Comparison of ENCODE assay signal across 32 cellular contexts in the genomic region with DNA sequence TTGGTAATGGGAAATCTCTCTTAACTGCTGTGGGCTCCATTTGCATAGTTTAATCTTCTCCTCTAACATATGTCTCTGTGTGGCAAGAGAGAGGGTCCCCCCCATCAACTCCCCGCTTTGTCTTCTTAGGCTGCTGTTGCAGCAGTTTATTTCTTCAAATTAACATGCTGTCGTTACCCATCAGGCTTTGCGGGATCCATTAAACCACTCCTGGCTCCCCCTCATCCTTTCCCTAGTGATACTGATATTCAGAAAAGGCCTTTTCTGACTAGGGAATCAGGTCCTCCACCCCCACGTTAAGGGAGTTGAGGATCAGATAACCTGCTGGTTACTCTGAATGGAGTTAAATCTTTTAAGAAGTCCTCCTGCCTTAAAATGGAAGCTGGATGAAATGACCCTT. TPM values are rescaled to one million over a fixed set of nuclear protein-coding genes. Genes with fewer than 3 reads are reported as not detected.
"Had no signal": no experiment of that assay in that cellular context is flagged by ENCODE, and none has a peak within 500 bp of the region (broad histone marks: within the 10 kb centered on the region; RNA-seq: fewer than 3 reads in every experiment).

No MANE protein-coding gene starts in this region.

- DNase-seq: activated CD4-positive, alpha-beta T cell treated with anti-CD3 and anti-CD28 coated beads for 4 hours; activated CD4-positive, alpha-beta T cell treated with anti-CD3 and anti-CD28 coated beads, Interleukin-2, amount 50 U/mL, for 4 hours; activated effector memory CD4-positive, alpha-beta T cell treated with Interleukin-2 at 50 U/mL for 16 hours; activated naive CD4-positive, alpha-beta T cell treated with Interleukin-2 at 50 U/mL for 16 hours; adrenal gland; brain microvascular endothelial cell; cortex of kidney; foreskin fibroblast; heart right ventricle; kidney glomerular epithelial cell; left ventricle myocardium inferior; naive B cell; stimulated activated CD4-positive, alpha-beta T cell treated with anti-CD3 and anti-CD28 coated beads, Interleukin-4, amount 100 ng/mL, for 4 hours; stimulated activated CD8-positive, alpha-beta memory T cell treated with anti-CD3 and anti-CD28 coated beads, Interleukin-4, amount 100 ng/mL, for 48 hours; stimulated activated naive B cell treated with anti-CD40 and anti-IgM and Interleukin-4, amounts not matched to agents 10 μg/mL and 1 μg/mL and 100 μg/mL, for 72 hours; stomach; T-helper 1 cell; transverse colon had no signal

- H3K27me3 Mint-ChIP-seq: activated naive CD8-positive, alpha-beta T cell; naive B cell; progenitor cell of endocrine pancreas; stimulated activated naive B cell treated with anti-CD40 and anti-IgM and Interleukin-4, amounts not matched to agents 10 μg/mL and 1 μg/mL and 100 μg/mL, for 72 hours had no signal

- H3K9me3 ChIP-seq: adrenal gland, ascending aorta, heart right ventricle, left ventricle myocardium inferior, neutrophil, stomach, transverse colon had no signal

- H3K27me3 ChIP-seq: adrenal gland, ascending aorta, brain microvascular endothelial cell, heart right ventricle, stomach, transverse colon had no signal

- ATAC-seq: esophagus mucosa; heart right ventricle; sciatic nerve; stimulated activated naive B cell treated with anti-CD40 and anti-IgM and Interleukin-4, amounts not matched to agents 10 μg/mL and 1 μg/mL and 100 μg/mL, for 72 hours had no signal

- H3K9me3 Mint-ChIP-seq: naive B cell; stimulated activated naive B cell treated with anti-CD40 and anti-IgM and Interleukin-4, amounts not matched to agents 10 μg/mL and 1 μg/mL and 100 μg/mL, for 72 hours; T-helper 2 cell treated with Interferon-gamma antibody and Interleukin-4, amounts not matched to agents 5 μg/mL and 100 μg/mL, for 36 hours had no signal

- H3K27ac Mint-ChIP-seq: activated naive CD8-positive, alpha-beta T cell; progenitor cell of endocrine pancreas; stimulated activated naive B cell treated with anti-CD40 and anti-IgM and Interleukin-4, amounts not matched to agents 10 μg/mL and 1 μg/mL and 100 μg/mL, for 72 hours; T-helper 2 cell treated with Interferon-gamma antibody and Interleukin-4, amounts not matched to agents 5 μg/mL and 100 μg/mL, for 36 hours had no signal

- H3K27ac ChIP-seq: adrenal gland, ascending aorta, brain microvascular endothelial cell, heart right ventricle, left ventricle myocardium inferior, neutrophil, skin epidermis, stomach, transverse colon had no signal

- FAIRE-seq: urothelium cell line had no signal

- H3K4me3 Mint-ChIP-seq: activated naive CD8-positive, alpha-beta T cell; stimulated activated naive B cell treated with anti-CD40 and anti-IgM and Interleukin-4, amounts not matched to agents 10 μg/mL and 1 μg/mL and 100 μg/mL, for 72 hours; T-helper 2 cell treated with Interferon-gamma antibody and Interleukin-4, amounts not matched to agents 5 μg/mL and 100 μg/mL, for 36 hours had no signal

- H3K4me3 ChIP-seq: adrenal gland, ascending aorta, heart right ventricle, left ventricle myocardium inferior, skin epidermis, stomach, transverse colon had no signal

RNA-seq across cellular contexts. Expression of gene GPR84, which starts 15.3 kb away (rescaled TPM):
- total RNA-seq: ascending aorta, chondrocyte, glomerular endothelial cell, left ventricle myocardium inferior, osteocyte, progenitor cell of endocrine pancreas, renal cortical epithelial cell, stomach, transverse colon had no signal

RNA-seq across cellular contexts. Expression of gene NFE2, which starts 48.2 kb away (rescaled TPM):
- total RNA-seq: ascending aorta, chondrocyte, esophagus mucosa, glomerular endothelial cell, lung microvascular endothelial cell, transverse colon had no signal
